In genomic region chr3:42070089-42070885, GRCh38 we compare ENCODE assay signal across 12 cellular contexts. TPM values are rescaled to one million over a fixed set of nuclear protein-coding genes. Genes with fewer than 3 reads are reported as not detected.
DNase-seq lines count a peak whose midpoint lies in the region; ATAC-seq and TF ChIP-seq lines count a peak whose summit lies in the region.
"Had no signal": no experiment of that assay in that cellular context is flagged by ENCODE, and none has a peak within 500 bp of the region (broad histone marks: within the 10 kb centered on the region; RNA-seq: fewer than 3 reads in every experiment).

No MANE protein-coding gene starts in this region.

- H3K9me3 ChIP-seq in Loucy (ENCODE audit: insufficient read depth, low read depth, low read length): no peaks in the 10 kb centered on the region
- no peaks in the 10 kb centered on the region for H3K9me3 ChIP-seq in colonic mucosa

- H3K27ac Mint-ChIP-seq in nephron: peak overlapping the region; percentile 39 to 95 (median 87)

- H4K20me1 ChIP-seq in Loucy (ENCODE audit: insufficient read depth, low read length, poor library complexity, severe bottlenecking): peaks cover 30% of the 10 kb centered on the region

- peaks cover 94% of the 10 kb centered on the region for H3K79me2 ChIP-seq in Loucy (ENCODE audit: insufficient read depth, low read length)

- H3K9me2 ChIP-seq in Loucy (replicated peaks; ENCODE audit: low read depth, low read length): no peaks in the 10 kb centered on the region

- H3K27ac ChIP-seq in colonic mucosa: peak overlapping the region; percentile 77

- no peak overlapping the region for H3K4me3 Mint-ChIP-seq in nephron

- H3K9ac ChIP-seq in Loucy (ENCODE audit: low read depth, low read length, poor library complexity, severe bottlenecking) (peak overlapping the region; percentile 71), colonic mucosa (ENCODE audit: low read depth in 2 of 2, low read length in 2 of 2) (peak overlapping the region in 1 of 2 donors; percentile 69)

- peak; percentile 40 for DNase-seq in A172 (ENCODE audit: low spot score)
- DNase-seq in colonic mucosa: peak; percentile 61
- DNase-seq in activated CD4-positive, CD25-positive, alpha-beta regulatory T cell treated with anti-CD3 and anti-CD28 coated beads, Interleukin-2, amount 50 U/mL, for 72 hours: no peak
- DNase-seq in DMS 273 treated with DMSO at 0.1 percent for 48 hours (lab: John Stamatoyannopoulos, UW): no peak
- DNase-seq: activated CD8-positive, alpha-beta memory T cell treated with anti-CD3 and anti-CD28 coated beads, Interleukin-2, amount 50 U/mL, for 4 hours; GDM1; NCI-H1436; stimulated activated CD8-positive, alpha-beta memory T cell treated with anti-CD3 and anti-CD28 coated beads, Interleukin-4, amount 100 ng/mL, for 48 hours had no signal

- H3K36me3 Mint-ChIP-seq in nephron (ENCODE audit: low read depth): no peaks in the 10 kb centered on the region

- H3K27me3 ChIP-seq in Loucy (ENCODE audit: insufficient read depth, low read length, poor library complexity, severe bottlenecking) (no peaks in the 10 kb centered on the region), colonic mucosa (no peaks in the 10 kb centered on the region)

- H3K27me3 Mint-ChIP-seq in nephron (ENCODE audit: low read depth): no peaks in the 10 kb centered on the region

- ATAC-seq in GM21528 (IDR thresholded peaks at IDR 0.05; ENCODE audit: low FRiP score, unreplicated experiment) (no peak), HG02763 (IDR thresholded peaks at IDR 0.05; ENCODE audit: unreplicated experiment) (no peak)

- peak overlapping the region; percentile 94 for H3K4me2 ChIP-seq in Loucy (ENCODE audit: low read depth, low read length, poor library complexity, severe bottlenecking)

- TF ChIP-seq CTCF in Loucy (conservative IDR thresholded peaks at IDR 0.05; ENCODE audit: low read length): no peak
- TF ChIP-seq CTCF in colonic mucosa (IDR thresholded peaks at IDR 0.05): no peak
- TF ChIP-seq CTCF in nephron (IDR thresholded peaks at IDR 0.05; ENCODE audit: unreplicated experiment in 3 of 3): no peak

- H3F3A ChIP-seq in Loucy (ENCODE audit: low read depth): peaks cover 6% of the 10 kb centered on the region; the same call in 1 of the 2 replicates

- no peaks in the 10 kb centered on the region for H3K9me3 Mint-ChIP-seq in nephron

- H3K36me3 ChIP-seq in Loucy (ENCODE audit: insufficient read depth, low read length) (no peaks in the 10 kb centered on the region), colonic mucosa (no peaks in the 10 kb centered on the region)

- peaks cover 59% of the 10 kb centered on the region for H3K4me1 ChIP-seq in Loucy (ENCODE audit: insufficient read depth, low read length, poor library complexity, severe bottlenecking)
- H3K4me1 ChIP-seq in colonic mucosa: peaks cover 31% of the 10 kb centered on the region

- H3K4me3 ChIP-seq in Loucy (ENCODE audit: low read length, poor library complexity, severe bottlenecking) (no peak overlapping the region), colonic mucosa (no peak overlapping the region)

- intact Hi-C loops in colonic mucosa (cut with DNase I): no loop called here

- no peak overlapping the region for H2AFZ ChIP-seq in Loucy (ENCODE audit: low read length)

- peaks cover 78% of the 10 kb centered on the region for H3K4me1 Mint-ChIP-seq in nephron

RNA-seq across cellular contexts. Expression of gene TRAK1, which starts 20.9 kb away (rescaled TPM):
- total RNA-seq in A172 (2014; rRNA removed; shearing (Covaris generic)): 10.3 and 10.6 TPM in 2 replicates
- 10 to 100 TPM; 58.9 to 70.3 TPM for total RNA-seq in colonic mucosa

Comparison
In these comparisons a context has a peak if more than half of its experiments do, and no peak if none do; other contexts are left out.
1. DNase-seq: peak in A172 (single experiment) and colonic mucosa (single experiment); none in activated CD4-positive, CD25-positive, alpha-beta regulatory T cell treated with anti-CD3 and anti-CD28 coated beads, Interleukin-2, amount 50 U/mL, for 72 hours (single experiment) and DMS 273 treated with DMSO at 0.1 percent for 48 hours (single experiment).